Comparison of ENCODE assay signal across 1 cellular context in the genomic region with DNA sequence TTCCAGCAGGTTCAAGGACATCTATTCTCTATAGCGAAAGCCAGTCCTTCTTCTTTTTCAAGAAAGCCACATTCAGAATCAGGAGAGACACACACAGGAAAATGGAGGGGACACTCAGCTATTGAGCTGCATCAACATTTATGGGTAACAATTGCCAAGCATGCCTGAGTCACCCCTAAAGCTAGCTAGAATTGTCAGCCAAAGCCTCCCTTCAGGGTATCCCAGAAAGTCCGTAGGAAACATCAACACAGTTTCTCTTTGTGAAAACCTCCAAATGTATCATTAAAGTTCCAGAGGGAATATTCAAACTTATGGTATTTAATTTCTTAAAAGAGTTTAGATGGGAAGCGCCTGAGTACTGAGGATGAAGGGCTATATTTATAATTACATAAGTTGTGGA.
TF ChIP-seq lines count a peak whose summit lies in the region.

No MANE protein-coding gene starts in this region.

TF ChIP-seq in H1, 55 proteins besides CTCF, POLR2A, EP300 and RAD21:
- TF ChIP-seq, protein P1, sequence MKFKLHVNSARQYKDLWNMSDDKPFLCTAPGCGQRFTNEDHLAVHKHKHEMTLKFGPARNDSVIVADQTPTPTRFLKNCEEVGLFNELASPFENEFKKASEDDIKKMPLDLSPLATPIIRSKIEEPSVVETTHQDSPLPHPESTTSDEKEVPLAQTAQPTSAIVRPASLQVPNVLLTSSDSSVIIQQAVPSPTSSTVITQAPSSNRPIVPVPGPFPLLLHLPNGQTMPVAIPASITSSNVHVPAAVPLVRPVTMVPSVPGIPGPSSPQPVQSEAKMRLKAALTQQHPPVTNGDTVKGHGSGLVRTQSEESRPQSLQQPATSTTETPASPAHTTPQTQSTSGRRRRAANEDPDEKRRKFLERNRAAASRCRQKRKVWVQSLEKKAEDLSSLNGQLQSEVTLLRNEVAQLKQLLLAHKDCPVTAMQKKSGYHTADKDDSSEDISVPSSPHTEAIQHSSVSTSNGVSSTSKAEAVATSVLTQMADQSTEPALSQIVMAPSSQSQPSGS (IDR thresholded peaks at IDR 0.05; ENCODE audit: low read length) = no peak
- no peak for TF ChIP-seq BCL11A (IDR thresholded peaks at IDR 0.05; ENCODE audit: low read depth in 2 of 2, low read length in 2 of 2)
- TF ChIP-seq TEAD4 (IDR thresholded peaks at IDR 0.05; ENCODE audit: low read depth, low read length) = no peak
- TF ChIP-seq TAF7 (optimal IDR thresholded peaks at IDR 0.05; ENCODE audit: borderline replicate concordance, low read depth, low read length) = no peak
- TF ChIP-seq, protein P2, sequence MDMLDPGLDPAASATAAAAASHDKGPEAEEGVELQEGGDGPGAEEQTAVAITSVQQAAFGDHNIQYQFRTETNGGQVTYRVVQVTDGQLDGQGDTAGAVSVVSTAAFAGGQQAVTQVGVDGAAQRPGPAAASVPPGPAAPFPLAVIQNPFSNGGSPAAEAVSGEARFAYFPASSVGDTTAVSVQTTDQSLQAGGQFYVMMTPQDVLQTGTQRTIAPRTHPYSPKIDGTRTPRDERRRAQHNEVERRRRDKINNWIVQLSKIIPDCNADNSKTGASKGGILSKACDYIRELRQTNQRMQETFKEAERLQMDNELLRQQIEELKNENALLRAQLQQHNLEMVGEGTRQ (IDR thresholded peaks at IDR 0.05; ENCODE audit: low read length) = no peak
- no peak for TF ChIP-seq SIN3A (conservative IDR thresholded peaks at IDR 0.05 in 1 of 2, IDR thresholded peaks at IDR 0.05 in 1 of 2; ENCODE audit: low read depth in 1 of 2, low read length in 2 of 2)
- TF ChIP-seq CTBP2 (IDR thresholded peaks at IDR 0.05; ENCODE audit: borderline replicate concordance, insufficient read depth, insufficient read length, low read length) = no peak
- TF ChIP-seq FOSL1 (IDR thresholded peaks at IDR 0.05; ENCODE audit: insufficient read depth, low read depth, low read length) = no peak
- TF ChIP-seq ASH2L (IDR thresholded peaks at IDR 0.05; ENCODE audit: low read length) = no peak
- no peak for TF ChIP-seq E2F6 (IDR thresholded peaks at IDR 0.05)
- no peak for TF ChIP-seq SIX5 (IDR thresholded peaks at IDR 0.05; ENCODE audit: low read depth, low read length)
- no peak for TF ChIP-seq RBBP5 (IDR thresholded peaks at IDR 0.05; ENCODE audit: borderline replicate concordance, low read depth, low read length)
- TF ChIP-seq RFX5 (IDR thresholded peaks at IDR 0.05; ENCODE audit: borderline replicate concordance, low read depth, low read length) = no peak
- TF ChIP-seq GTF2F1 (IDR thresholded peaks at IDR 0.05; ENCODE audit: borderline replicate concordance, low read depth, low read length) = no peak
- no peak for TF ChIP-seq POU5F1 (IDR thresholded peaks at IDR 0.05; ENCODE audit: low read depth, low read length)
- TF ChIP-seq CHD7 (IDR thresholded peaks at IDR 0.05; ENCODE audit: insufficient replicate concordance, low read length) = no peak
- no peak for TF ChIP-seq MAFK (IDR thresholded peaks at IDR 0.05; ENCODE audit: low read depth, low read length)
- TF ChIP-seq JUND (IDR thresholded peaks at IDR 0.05; ENCODE audit: low read length) = no peak
- TF ChIP-seq CEBPB (IDR thresholded peaks at IDR 0.05; ENCODE audit: low read depth, low read length) = no peak
- no peak for TF ChIP-seq CHD1 (IDR thresholded peaks at IDR 0.05; ENCODE audit: low read depth, low read length)
